1 cellular context compared by ENCODE assay signal in the genomic region with DNA sequence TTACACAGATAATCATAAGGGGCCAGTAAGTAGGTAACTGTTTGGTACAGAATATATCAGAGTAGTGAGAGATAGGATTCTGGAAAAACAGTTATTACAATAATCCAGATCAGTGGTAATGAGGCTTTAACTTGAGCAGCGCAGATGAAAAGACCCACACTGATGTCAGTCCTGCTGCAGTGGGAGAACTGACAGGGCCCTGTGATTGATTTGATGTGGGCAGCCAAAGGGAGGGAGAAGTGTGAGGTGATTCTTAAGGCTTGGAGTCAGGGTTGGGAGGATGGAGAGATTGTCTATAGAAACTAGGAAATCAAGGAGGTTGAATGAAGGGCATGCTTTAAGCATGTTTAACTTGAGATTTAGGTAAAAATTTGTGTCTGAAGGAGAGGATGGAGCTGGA.
TF ChIP-seq lines count a peak whose summit lies in the region.

No MANE protein-coding gene starts in this region.

TF ChIP-seq in K562, 482 proteins besides CTCF, POLR2A, EP300 and RAD21 (continued from another document):
- TF ChIP-seq, protein P1, sequence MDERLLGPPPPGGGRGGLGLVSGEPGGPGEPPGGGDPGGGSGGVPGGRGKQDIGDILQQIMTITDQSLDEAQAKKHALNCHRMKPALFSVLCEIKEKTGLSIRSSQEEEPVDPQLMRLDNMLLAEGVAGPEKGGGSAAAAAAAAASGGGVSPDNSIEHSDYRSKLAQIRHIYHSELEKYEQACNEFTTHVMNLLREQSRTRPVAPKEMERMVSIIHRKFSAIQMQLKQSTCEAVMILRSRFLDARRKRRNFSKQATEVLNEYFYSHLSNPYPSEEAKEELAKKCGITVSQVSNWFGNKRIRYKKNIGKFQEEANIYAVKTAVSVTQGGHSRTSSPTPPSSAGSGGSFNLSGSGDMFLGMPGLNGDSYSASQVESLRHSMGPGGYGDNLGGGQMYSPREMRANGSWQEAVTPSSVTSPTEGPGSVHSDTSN (CRISPR knock-in tag; IDR thresholded peaks at IDR 0.05; ENCODE audit: low read depth): no peak
- TF ChIP-seq, protein P1 (tag; conservative IDR thresholded peaks at IDR 0.05; ENCODE audit: low read depth): peak; percentile 38
